Comparison of ENCODE assay signal across 16 cellular contexts in the genomic region with DNA sequence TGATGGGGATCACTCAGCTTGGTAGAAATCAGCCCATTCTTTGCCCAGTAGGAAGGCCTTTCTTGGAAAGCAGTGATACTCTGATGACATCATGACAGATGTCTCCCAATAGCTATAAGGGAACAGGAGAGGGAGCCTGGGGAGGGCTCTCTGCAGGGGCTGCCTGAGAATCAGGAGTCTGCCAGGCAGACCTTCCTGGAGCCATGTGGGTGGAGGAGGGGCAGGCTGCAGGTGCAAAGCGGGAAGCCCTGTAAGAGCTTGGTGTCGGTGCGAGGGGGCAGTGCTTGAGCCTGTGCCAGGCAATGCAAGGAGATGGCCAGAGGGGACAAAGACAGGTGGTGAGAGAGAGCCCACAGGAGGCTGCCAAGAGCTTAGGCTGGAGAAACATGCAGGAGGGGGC. TPM values are rescaled to one million over a fixed set of nuclear protein-coding genes. Genes with fewer than 3 reads are reported as not detected.
A peak's percentile ranks its signal among the peaks of the same experiment; 100 is the strongest.
DNase-seq lines count a peak whose midpoint lies in the region; ATAC-seq and TF ChIP-seq lines count a peak whose summit lies in the region.
"Had no signal": no experiment of that assay in that cellular context is flagged by ENCODE, and none has a peak within 500 bp of the region (broad histone marks: within the 10 kb centered on the region; RNA-seq: fewer than 3 reads in every experiment).

No MANE protein-coding gene starts in this region.

- no peak for DNase-seq in Caco-2
- DNase-seq in IMR-90: no peak
- peak; percentile 34 for DNase-seq in RPMI7951 (ENCODE audit: low read depth)
- DNase-seq in lower lobe of right lung: no peak
- no peak for DNase-seq in left ventricle myocardium inferior
- no peak for DNase-seq in aorta
- DNase-seq: activated CD4-positive, alpha-beta T cell treated with anti-CD3 and anti-CD28 coated beads for 1 hour; activated CD8-positive, alpha-beta memory T cell treated with anti-CD3 and anti-CD28 coated beads, Interleukin-2, amount 10 ng/mL, durations not matched to agents 7 days and 5 days; activated effector memory CD4-positive, alpha-beta T cell treated with anti-CD3 and anti-CD28 coated beads, Interleukin-2, amount 50 U/mL, for 16 hours; amygdala; KBM-7; naive thymus-derived CD8-positive, alpha-beta T cell; NCI-H1105 treated with DMSO at 0.1 percent for 48 hours; NK-92 treated with Interleukin-12 subunit alpha and Interleukin-12 subunit beta, amount 100 ng/mL, for 24 hours; psoas muscle had no signal

- peak overlapping the region; percentile 16 for H4K91ac ChIP-seq in IMR-90 (ENCODE audit: insufficient read depth, low read depth, low read length)

- WGBS in IMR-90 (ENCODE audit: extremely low coverage in 2 of 2, insufficient read length in 1 of 2), 2 experiments: 90% methylated on average over 2 of the region's 3 CpGs; no CpG with 5 or more reads in 1 of the 2 experiments
- 53 to 78% methylated on average over 3 of the region's 3 CpGs for WGBS in aorta, 2 donors

- H3K9me1 ChIP-seq in IMR-90 (ENCODE audit: insufficient read depth, low read length): peaks cover 12% of the 10 kb centered on the region

- no peak overlapping the region for H3K27ac ChIP-seq in IMR-90 (ENCODE audit: insufficient read depth, low read length)
- peak overlapping the region; percentile 41 for H3K27ac ChIP-seq in lower lobe of right lung
- H3K27ac ChIP-seq in left ventricle myocardium inferior (replicated peaks): no peak overlapping the region
- H3K27ac ChIP-seq in aorta (ENCODE audit: low read depth in 1 of 2, low read length in 2 of 2): no peak overlapping the region
- H3K27ac ChIP-seq: psoas muscle had no signal

- no peak overlapping the region for H2BK5ac ChIP-seq in IMR-90 (ENCODE audit: low read depth, low read length, poor library complexity, severe bottlenecking)

- H3K4me2 ChIP-seq in IMR-90 (ENCODE audit: low read depth, low read length): no peak overlapping the region

- intact Hi-C loops in Caco-2 (cut with micrococcal nuclease; ENCODE audit: unreplicated experiment): no loop called here
- intact Hi-C loops in IMR-90 (cut with micrococcal nuclease): loop anchor here (10.0 kb wide), 1 partner anchor 358 kb away; a partner anchor contains a TSS
- intact Hi-C loops in lower lobe of right lung (cut with DNase I): no loop called here
- intact Hi-C loops in left ventricle myocardium inferior (cut with micrococcal nuclease): no loop called here
- intact Hi-C loops in aorta (cut with DNase I): loop anchor here (10.0 kb wide), 2 partner anchors 48 to 198 kb away; no protein-coding TSS in a partner anchor

- no TSS peak for BruUV-seq in Caco-2 (replicated peaks; lab: Mats Ljungman, UMichigan)
- no TSS peak for BruUV-seq in IMR-90 (replicated peaks; lab: Mats Ljungman, UMichigan)

- no peak for TF ChIP-seq RAD21 in IMR-90 (IDR thresholded peaks at IDR 0.05; ENCODE audit: low read length)

- dilution Hi-C loops in IMR-90 (cut with HindIII; ENCODE audit: low sequenced_read_pairs, unreplicated experiment): no loop called here

- no peak overlapping the region for H2AFZ ChIP-seq in IMR-90 (replicated peaks; ENCODE audit: low read length, poor library complexity)

- peak overlapping the region; percentile 76 for H3K27ac Mint-ChIP-seq in Caco-2 (ENCODE audit: unreplicated experiment)
- H3K27ac Mint-ChIP-seq: activated CD8-positive, alpha-beta memory T cell treated with anti-CD3 and anti-CD28 coated beads, Interleukin-2, amount 10 ng/mL, durations not matched to agents 7 days and 5 days had no signal

- H3K9ac ChIP-seq in IMR-90 (ENCODE audit: low read depth, low read length): no peak overlapping the region

- no peak overlapping the region for H2BK15ac ChIP-seq in IMR-90 (ENCODE audit: low read depth, low read length)

- H3K23ac ChIP-seq in IMR-90 (ENCODE audit: low read depth, low read length): no peak overlapping the region

- H3K27me3 Mint-ChIP-seq in Caco-2 (ENCODE audit: insufficient read depth, unreplicated experiment): no peaks in the 10 kb centered on the region

- no peak overlapping the region; the same call in 1 of the 2 replicates for H3K4ac ChIP-seq in IMR-90 (ENCODE audit: low read depth, low read length)

- ATAC-seq in IMR-90 (ENCODE audit: low read depth) (no peak), lower lobe of right lung (no peak), aorta (ENCODE audit: low FRiP score) (no peak), HG02870 (IDR thresholded peaks at IDR 0.05; ENCODE audit: unreplicated experiment) (no peak)
- ATAC-seq: activated CD8-positive, alpha-beta memory T cell treated with anti-CD3 and anti-CD28 coated beads, Interleukin-2, amount 10 ng/mL, durations not matched to agents 7 days and 5 days; naive thymus-derived CD8-positive, alpha-beta T cell had no signal

- H3K56ac ChIP-seq in IMR-90 (ENCODE audit: extremely low read depth, insufficient read depth, low read length): no peak overlapping the region

- peaks cover 0 to 9% of the 10 kb centered on the region in 2 experiments; a peak in 1 of 4 replicates for H3K79me1 ChIP-seq in IMR-90 (ENCODE audit: low read depth in 1 of 2, low read length in 2 of 2)

- H4K8ac ChIP-seq in IMR-90 (ENCODE audit: low read depth in 2 of 2, low read length in 2 of 2): no peak overlapping the region

- CTCF ChIA-PET in Caco-2 (lab: Charles Lee) (interaction anchor here (1.1 kb wide), 1 partner anchor 9 kb away, joined by 3 read pairs; no protein-coding TSS in a partner anchor), IMR-90 (lab: Yijun Ruan, JAX) (no interaction called here)

- H3K36me3 ChIP-seq in Caco-2 (ENCODE audit: control insufficient read depth, insufficient read depth, low read length) (no peaks in the 10 kb centered on the region), IMR-90 (ENCODE audit: control insufficient read depth, insufficient read depth, low read length) (no peaks in the 10 kb centered on the region), lower lobe of right lung (no peaks in the 10 kb centered on the region), left ventricle myocardium inferior (no peaks in the 10 kb centered on the region), aorta (ENCODE audit: control insufficient read depth in 1 of 2, insufficient read depth in 2 of 2, low read length in 1 of 2) (no peaks in the 10 kb centered on the region)

- H2BK20ac ChIP-seq in IMR-90 (ENCODE audit: low read depth, low read length): peak overlapping the region; percentile 2; the same call in 1 of the 2 replicates

- POLR2A ChIA-PET in Caco-2 (lab: Charles Lee) (interaction anchor here (1.3 kb wide), 1 partner anchor 18 kb away, joined by 3 read pairs; no protein-coding TSS in a partner anchor), IMR-90 (lab: Charles Lee; ENCODE audit: unreplicated experiment) (no interaction called here)

- H3K36me3 Mint-ChIP-seq in Caco-2 (ENCODE audit: insufficient read depth, unreplicated experiment): peaks cover 20% of the 10 kb centered on the region
- H3K36me3 Mint-ChIP-seq: activated CD8-positive, alpha-beta memory T cell treated with anti-CD3 and anti-CD28 coated beads, Interleukin-2, amount 10 ng/mL, durations not matched to agents 7 days and 5 days; naive thymus-derived CD8-positive, alpha-beta T cell had no signal

- peak overlapping the region; percentile 20 for H2BK120ac ChIP-seq in IMR-90 (ENCODE audit: low read depth, low read length)

- H3K4me3 ChIP-seq in Caco-2 (ENCODE audit: low read depth, low read length): no peak overlapping the region
- no peak overlapping the region for H3K4me3 ChIP-seq in IMR-90 (ENCODE audit: insufficient read depth, low read depth, low read length)
- no peak overlapping the region for H3K4me3 ChIP-seq in lower lobe of right lung
- no peak overlapping the region for H3K4me3 ChIP-seq in left ventricle myocardium inferior
- no peak overlapping the region for H3K4me3 ChIP-seq in aorta (ENCODE audit: low read length in 2 of 2)
- H3K4me3 ChIP-seq: psoas muscle had no signal

- H2AK9ac ChIP-seq in IMR-90 (replicated peaks; ENCODE audit: low read depth, low read length, poor library complexity): peak overlapping the region; percentile 20

- peaks cover 60% of the 10 kb centered on the region for H3K4me1 Mint-ChIP-seq in Caco-2 (ENCODE audit: low read depth, unreplicated experiment)
- H3K4me1 Mint-ChIP-seq: activated CD8-positive, alpha-beta memory T cell treated with anti-CD3 and anti-CD28 coated beads, Interleukin-2, amount 10 ng/mL, durations not matched to agents 7 days and 5 days had no signal

- TF ChIP-seq CTCF in Caco-2 (IDR thresholded peaks at IDR 0.05; ENCODE audit: insufficient read depth in 1 of 2, low read depth in 1 of 2, low read length in 1 of 2, severe bottlenecking in 1 of 2, unreplicated experiment in 1 of 2): no peak
- TF ChIP-seq CTCF in IMR-90 (conservative IDR thresholded peaks at IDR 0.05; ENCODE audit: low read depth, low read length): no peak
- TF ChIP-seq CTCF in lower lobe of right lung (IDR thresholded peaks at IDR 0.05): no peak
- TF ChIP-seq CTCF in left ventricle myocardium inferior (IDR thresholded peaks at IDR 0.05; ENCODE audit: borderline replicate concordance): no peak

- no peaks in the 10 kb centered on the region for H3K9me3 Mint-ChIP-seq in Caco-2 (ENCODE audit: unreplicated experiment)

- no peaks in the 10 kb centered on the region for H4K20me1 ChIP-seq in IMR-90 (ENCODE audit: insufficient read depth, low read length)

- H3K18ac ChIP-seq in IMR-90 (ENCODE audit: low read depth, low read length): no peak overlapping the region

- H3K4me3 Mint-ChIP-seq in Caco-2 (ENCODE audit: unreplicated experiment): no peak overlapping the region
- H3K4me3 Mint-ChIP-seq: activated CD8-positive, alpha-beta memory T cell treated with anti-CD3 and anti-CD28 coated beads, Interleukin-2, amount 10 ng/mL, durations not matched to agents 7 days and 5 days had no signal

- peaks cover 69% of the 10 kb centered on the region for H3K4me1 ChIP-seq in Caco-2
- H3K4me1 ChIP-seq in IMR-90 (ENCODE audit: control insufficient read depth, insufficient read depth, low read length): peaks cover 23% of the 10 kb centered on the region
- peaks cover 63% of the 10 kb centered on the region for H3K4me1 ChIP-seq in lower lobe of right lung
- H3K4me1 ChIP-seq in left ventricle myocardium inferior: peaks cover 8% of the 10 kb centered on the region
- H3K4me1 ChIP-seq in aorta (ENCODE audit: control insufficient read depth in 1 of 2, insufficient read depth in 2 of 2, low read length in 2 of 2): peaks cover 3 to 5% of the 10 kb centered on the region in 2 donors

- in situ Hi-C loops in IMR-90 (cut with MboI; ENCODE audit: low sequenced_read_pairs): loop anchor here (10.0 kb wide), 1 partner anchor 228 kb away; no protein-coding TSS in a partner anchor

- TF ChIP-seq POLR2A in IMR-90 (IDR thresholded peaks at IDR 0.05; ENCODE audit: low read depth, low read length): no peak

- no peak overlapping the region for H4K5ac ChIP-seq in IMR-90 (ENCODE audit: low read depth, low read length)

- H3K9me3 ChIP-seq in Caco-2: peaks cover 3% of the 10 kb centered on the region; the same call in 1 of the 2 replicates
- H3K9me3 ChIP-seq in IMR-90 (ENCODE audit: control insufficient read depth, insufficient read depth, low read length): no peaks in the 10 kb centered on the region
- no peaks in the 10 kb centered on the region for H3K9me3 ChIP-seq in lower lobe of right lung
- H3K9me3 ChIP-seq in left ventricle myocardium inferior (replicated peaks): no peaks in the 10 kb centered on the region
- no peaks in the 10 kb centered on the region for H3K9me3 ChIP-seq in aorta (ENCODE audit: control insufficient read depth, low read length)
- H3K9me3 ChIP-seq: psoas muscle had no signal

- H3K14ac ChIP-seq in IMR-90 (replicated peaks; ENCODE audit: low read depth, low read length): no peak overlapping the region

- H3K27me3 ChIP-seq in Caco-2 (replicated peaks; ENCODE audit: control insufficient read depth, insufficient read depth, low read length) (no peaks in the 10 kb centered on the region), IMR-90 (ENCODE audit: control insufficient read depth, insufficient read depth, low read length) (no peaks in the 10 kb centered on the region), lower lobe of right lung (ENCODE audit: low read depth) (no peaks in the 10 kb centered on the region), left ventricle myocardium inferior (ENCODE audit: low read depth) (no peaks in the 10 kb centered on the region), aorta (ENCODE audit: control insufficient read depth in 1 of 2, insufficient read depth in 2 of 2, low read length in 1 of 2) (no peaks in the 10 kb centered on the region)

- H2AK5ac ChIP-seq in IMR-90 (ENCODE audit: low read depth, low read length): peak overlapping the region; percentile 37; the same call in 1 of the 2 replicates

RNA-seq across cellular contexts. Expression of a gene that starts 5.0 kb away (rescaled TPM):
- 252 and 263 TPM in 2 replicates for total RNA-seq in Caco-2 (2022)
- 58.9 and 64.3 TPM in 2 replicates for total RNA-seq in IMR-90 (2012; rRNA removed)
- 75.6 and 79.2 TPM in 2 replicates for polyA plus RNA-seq in IMR-90 (2012; rRNA removed)
- polyA plus RNA-seq in IMR-90 (2012; cell fraction: cytosol; rRNA removed): 45.5 and 62.9 TPM in 2 replicates
- polyA plus RNA-seq in IMR-90 (2012; cell fraction: nucleus; rRNA removed; ENCODE audit: low replicate concordance): 103 and 160 TPM in 2 replicates
- total RNA-seq in RPMI7951 (2014; rRNA removed; shearing (Covaris generic)): 147 and 149 TPM in 2 replicates
- 174 TPM for total RNA-seq in lower lobe of right lung
- total RNA-seq in left ventricle myocardium inferior: 40.6 TPM
- total RNA-seq in aorta: 100 to 1,000 TPM; 117 to 140 TPM
- polyA plus RNA-seq in aorta: 10 to 100 TPM; 40.5 to 56.1 TPM
- polyA plus RNA-seq: naive thymus-derived CD8-positive, alpha-beta T cell had no signal

Comparison
In these comparisons a context has a peak if more than half of its experiments do, and no peak if none do; other contexts are left out.
1. intact Hi-C loops: an anchor here in IMR-90 (10.0 kb wide) and aorta (10.0 kb wide); none called in Caco-2, lower lobe of right lung and left ventricle myocardium inferior.